In genomic region chr6:34246563-34247391, GRCh38 we compare ENCODE assay signal across 8 cellular contexts. TPM values are rescaled to one million over a fixed set of nuclear protein-coding genes. Genes with fewer than 3 reads are reported as not detected.
DNase-seq lines count a peak whose midpoint lies in the region; ATAC-seq and TF ChIP-seq lines count a peak whose summit lies in the region.

No MANE protein-coding gene starts in this region.

- DNase-seq in GM12865 (ENCODE audit: low read depth) (peak; percentile 70), NCI-H524 treated with DMSO at 0.1 percent for 48 hours (lab: John Stamatoyannopoulos, UW) (peak; percentile 79), activated T-cell treated with anti-CD3 and anti-CD28 coated beads for 48 hours (ENCODE audit: low read depth) (peak; percentile 60), foreskin keratinocyte (peak in 1 of 2 donors; percentile 35), middle frontal gyrus (ENCODE audit: extremely low spot score, low spot score) (no peak)

- H3K27me3 Mint-ChIP-seq in stimulated activated memory B cell treated with anti-CD40 and anti-IgM and Interleukin-4, amounts not matched to agents 10 μg/mL and 1 μg/mL and 100 μg/mL, for 72 hours: no peaks in the 10 kb centered on the region

- ATAC-seq in foreskin keratinocyte: peak; percentile 34
- no peak for ATAC-seq in stimulated activated memory B cell treated with anti-CD40 and anti-IgM and Interleukin-4, amounts not matched to agents 10 μg/mL and 1 μg/mL and 100 μg/mL, for 72 hours
- no peak for ATAC-seq in HG03520 (IDR thresholded peaks at IDR 0.05; ENCODE audit: unreplicated experiment)

- peak overlapping the region; percentile 36 for H3K27ac ChIP-seq in ACC112 (ENCODE audit: low read depth, low read length)
- no peak overlapping the region for H3K27ac ChIP-seq in foreskin keratinocyte

- H3K4me3 ChIP-seq in ACC112 (ENCODE audit: low read depth, low read length): no peak overlapping the region; the same call in 1 of the 2 replicates
- no peak overlapping the region for H3K4me3 ChIP-seq in GM12865 (ENCODE audit: low read depth, low read length)

- peaks cover 53% of the 10 kb centered on the region for H3K4me1 ChIP-seq in ACC112 (ENCODE audit: control insufficient read depth, insufficient read depth, low read length, unreplicated experiment)
- peaks cover 31% of the 10 kb centered on the region for H3K4me1 ChIP-seq in foreskin keratinocyte

- H2AFZ ChIP-seq in ACC112 (ENCODE audit: low read length, unreplicated experiment): no peak overlapping the region

- peaks cover 18% of the 10 kb centered on the region for H3K36me3 Mint-ChIP-seq in stimulated activated memory B cell treated with anti-CD40 and anti-IgM and Interleukin-4, amounts not matched to agents 10 μg/mL and 1 μg/mL and 100 μg/mL, for 72 hours

- TF ChIP-seq CTCF in GM12865 (IDR thresholded peaks at IDR 0.05; ENCODE audit: insufficient read depth, low read depth, low read length, missing control alignments): peak; percentile 63
- TF ChIP-seq CTCF in foreskin keratinocyte (conservative IDR thresholded peaks at IDR 0.05): peak; percentile 62

- H3K4me1 Mint-ChIP-seq in stimulated activated memory B cell treated with anti-CD40 and anti-IgM and Interleukin-4, amounts not matched to agents 10 μg/mL and 1 μg/mL and 100 μg/mL, for 72 hours: peaks cover 68% of the 10 kb centered on the region

- H3K36me3 ChIP-seq in ACC112 (ENCODE audit: insufficient read depth, low read length): peaks cover 5% of the 10 kb centered on the region; the same call in 1 of the 2 replicates

- H3K79me2 ChIP-seq in ACC112 (ENCODE audit: control insufficient read depth, insufficient read depth, low read length, unreplicated experiment): peaks cover 13% of the 10 kb centered on the region

- H3K27me3 ChIP-seq in ACC112 (ENCODE audit: insufficient read depth, low read length) (no peaks in the 10 kb centered on the region), foreskin keratinocyte (no peaks in the 10 kb centered on the region)

- no peaks in the 10 kb centered on the region for H3K9me3 Mint-ChIP-seq in stimulated activated memory B cell treated with anti-CD40 and anti-IgM and Interleukin-4, amounts not matched to agents 10 μg/mL and 1 μg/mL and 100 μg/mL, for 72 hours

- H3K27ac Mint-ChIP-seq in stimulated activated memory B cell treated with anti-CD40 and anti-IgM and Interleukin-4, amounts not matched to agents 10 μg/mL and 1 μg/mL and 100 μg/mL, for 72 hours: peak overlapping the region; percentile 95

- H3K4me3 Mint-ChIP-seq in stimulated activated memory B cell treated with anti-CD40 and anti-IgM and Interleukin-4, amounts not matched to agents 10 μg/mL and 1 μg/mL and 100 μg/mL, for 72 hours: peak overlapping the region; percentile 41

RNA-seq across cellular contexts. Expression of gene SMIM29, which starts 2.0 kb away (rescaled TPM):
- total RNA-seq in foreskin keratinocyte: 47.8 and 62.3 TPM in 2 replicates
- polyA plus RNA-seq in foreskin keratinocyte: 63.3 and 83.1 TPM in 2 replicates

RNA-seq across cellular contexts. Expression of gene HMGA1, which starts 10.1 kb away (rescaled TPM):
- 534 and 554 TPM in 2 replicates for total RNA-seq in foreskin keratinocyte
- polyA plus RNA-seq in foreskin keratinocyte: 907 and 927 TPM in 2 replicates
